In the genomic region with DNA sequence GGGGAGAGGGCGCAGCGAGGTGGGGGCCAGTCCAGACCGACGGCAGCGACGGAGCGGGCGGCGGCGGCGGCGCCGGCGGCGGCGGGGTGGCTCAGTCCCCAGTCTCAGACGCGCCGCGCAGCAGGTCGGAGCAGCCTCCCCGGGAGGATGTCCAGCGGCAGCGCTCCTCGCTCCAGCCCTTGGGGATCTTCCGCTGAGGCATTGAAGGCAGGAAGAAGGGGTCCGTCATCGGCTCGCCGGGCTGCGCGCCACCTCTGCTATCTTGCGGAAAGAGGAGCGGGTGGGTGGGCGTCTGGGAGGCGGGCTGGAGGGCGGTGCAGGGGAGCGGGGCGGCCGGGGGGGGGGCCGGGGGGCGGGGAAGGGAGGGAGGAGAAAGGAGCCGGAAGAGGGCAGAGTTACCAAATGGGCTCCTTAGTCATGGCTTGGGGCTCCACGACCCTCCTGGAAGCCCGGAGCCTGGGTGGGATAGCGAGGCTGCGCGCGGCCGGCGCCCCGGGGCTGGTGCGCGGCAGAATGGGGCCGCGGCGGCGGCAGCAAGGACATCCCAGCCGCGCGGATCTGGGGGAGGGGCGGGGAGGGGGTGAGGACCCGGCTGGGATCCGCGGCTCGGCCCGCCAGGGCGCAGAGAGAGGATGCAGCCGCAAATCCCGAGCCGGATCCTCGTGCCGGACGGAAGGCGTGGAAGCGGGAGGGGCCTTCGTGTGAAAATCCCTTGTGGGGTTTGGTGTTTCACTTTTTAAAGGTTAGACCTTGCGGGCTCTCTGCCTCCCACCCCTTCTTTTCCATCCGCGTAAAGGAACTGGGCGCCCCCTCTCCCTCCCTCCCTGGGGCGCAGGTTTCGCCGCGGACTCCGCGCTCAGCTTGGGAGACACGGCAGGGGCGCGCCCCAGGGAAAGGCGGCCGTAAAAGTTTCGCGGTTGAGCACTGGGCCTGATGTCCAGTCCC, we compare ENCODE assay signal across 2 cellular contexts.
TF ChIP-seq lines count a peak whose summit lies in the region.

A gene with protein sequence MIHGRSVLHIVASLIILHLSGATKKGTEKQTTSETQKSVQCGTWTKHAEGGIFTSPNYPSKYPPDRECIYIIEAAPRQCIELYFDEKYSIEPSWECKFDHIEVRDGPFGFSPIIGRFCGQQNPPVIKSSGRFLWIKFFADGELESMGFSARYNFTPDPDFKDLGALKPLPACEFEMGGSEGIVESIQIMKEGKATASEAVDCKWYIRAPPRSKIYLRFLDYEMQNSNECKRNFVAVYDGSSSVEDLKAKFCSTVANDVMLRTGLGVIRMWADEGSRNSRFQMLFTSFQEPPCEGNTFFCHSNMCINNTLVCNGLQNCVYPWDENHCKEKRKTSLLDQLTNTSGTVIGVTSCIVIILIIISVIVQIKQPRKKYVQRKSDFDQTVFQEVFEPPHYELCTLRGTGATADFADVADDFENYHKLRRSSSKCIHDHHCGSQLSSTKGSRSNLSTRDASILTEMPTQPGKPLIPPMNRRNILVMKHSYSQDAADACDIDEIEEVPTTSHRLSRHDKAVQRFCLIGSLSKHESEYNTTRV (minus strand): TSS at position 267 of the 945 bp plus-strand sequence. CDS start 696 bp downstream, outside the sequence.

TF ChIP-seq in HEK293, 187 proteins besides CTCF, POLR2A, EP300 and RAD21 (continued from another document):
- TF ChIP-seq, protein P1, sequence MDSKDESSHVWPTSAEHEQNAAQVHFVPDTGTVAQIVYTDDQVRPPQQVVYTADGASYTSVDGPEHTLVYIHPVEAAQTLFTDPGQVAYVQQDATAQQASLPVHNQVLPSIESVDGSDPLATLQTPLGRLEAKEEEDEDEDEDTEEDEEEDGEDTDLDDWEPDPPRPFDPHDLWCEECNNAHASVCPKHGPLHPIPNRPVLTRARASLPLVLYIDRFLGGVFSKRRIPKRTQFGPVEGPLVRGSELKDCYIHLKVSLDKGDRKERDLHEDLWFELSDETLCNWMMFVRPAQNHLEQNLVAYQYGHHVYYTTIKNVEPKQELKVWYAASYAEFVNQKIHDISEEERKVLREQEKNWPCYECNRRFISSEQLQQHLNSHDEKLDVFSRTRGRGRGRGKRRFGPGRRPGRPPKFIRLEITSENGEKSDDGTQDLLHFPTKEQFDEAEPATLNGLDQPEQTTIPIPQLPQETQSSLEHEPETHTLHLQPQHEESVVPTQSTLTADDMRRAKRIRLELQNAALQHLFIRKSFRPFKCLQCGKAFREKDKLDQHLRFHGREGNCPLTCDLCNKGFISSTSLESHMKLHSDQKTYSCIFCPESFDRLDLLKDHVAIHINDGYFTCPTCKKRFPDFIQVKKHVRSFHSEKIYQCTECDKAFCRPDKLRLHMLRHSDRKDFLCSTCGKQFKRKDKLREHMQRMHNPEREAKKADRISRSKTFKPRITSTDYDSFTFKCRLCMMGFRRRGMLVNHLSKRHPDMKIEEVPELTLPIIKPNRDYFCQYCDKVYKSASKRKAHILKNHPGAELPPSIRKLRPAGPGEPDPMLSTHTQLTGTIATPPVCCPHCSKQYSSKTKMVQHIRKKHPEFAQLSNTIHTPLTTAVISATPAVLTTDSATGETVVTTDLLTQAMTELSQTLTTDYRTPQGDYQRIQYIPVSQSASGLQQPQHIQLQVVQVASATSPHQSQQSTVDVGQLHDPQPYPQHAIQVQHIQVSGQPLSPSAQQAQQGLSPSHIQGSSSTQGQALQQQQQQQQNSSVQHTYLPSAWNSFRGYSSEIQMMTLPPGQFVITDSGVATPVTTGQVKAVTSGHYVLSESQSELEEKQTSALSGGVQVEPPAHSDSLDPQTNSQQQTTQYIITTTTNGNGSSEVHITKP (tag by site-specific recombination; IDR thresholded peaks at IDR 0.05), result no peak

TF ChIP-seq in HepG2, 621 proteins besides CTCF, POLR2A, EP300 and RAD21:
- TF ChIP-seq, protein P2, sequence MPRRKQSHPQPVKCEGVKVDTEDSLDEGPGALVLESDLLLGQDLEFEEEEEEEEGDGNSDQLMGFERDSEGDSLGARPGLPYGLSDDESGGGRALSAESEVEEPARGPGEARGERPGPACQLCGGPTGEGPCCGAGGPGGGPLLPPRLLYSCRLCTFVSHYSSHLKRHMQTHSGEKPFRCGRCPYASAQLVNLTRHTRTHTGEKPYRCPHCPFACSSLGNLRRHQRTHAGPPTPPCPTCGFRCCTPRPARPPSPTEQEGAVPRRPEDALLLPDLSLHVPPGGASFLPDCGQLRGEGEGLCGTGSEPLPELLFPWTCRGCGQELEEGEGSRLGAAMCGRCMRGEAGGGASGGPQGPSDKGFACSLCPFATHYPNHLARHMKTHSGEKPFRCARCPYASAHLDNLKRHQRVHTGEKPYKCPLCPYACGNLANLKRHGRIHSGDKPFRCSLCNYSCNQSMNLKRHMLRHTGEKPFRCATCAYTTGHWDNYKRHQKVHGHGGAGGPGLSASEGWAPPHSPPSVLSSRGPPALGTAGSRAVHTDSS (CRISPR knock-in tag; conservative IDR thresholded peaks at IDR 0.05), result no peak
- TF ChIP-seq ZNF781 (CRISPR knock-in tag; IDR thresholded peaks at IDR 0.05; ENCODE audit: borderline replicate concordance, not compliant biosample characterization), result no peak
- TF ChIP-seq, protein P3, sequence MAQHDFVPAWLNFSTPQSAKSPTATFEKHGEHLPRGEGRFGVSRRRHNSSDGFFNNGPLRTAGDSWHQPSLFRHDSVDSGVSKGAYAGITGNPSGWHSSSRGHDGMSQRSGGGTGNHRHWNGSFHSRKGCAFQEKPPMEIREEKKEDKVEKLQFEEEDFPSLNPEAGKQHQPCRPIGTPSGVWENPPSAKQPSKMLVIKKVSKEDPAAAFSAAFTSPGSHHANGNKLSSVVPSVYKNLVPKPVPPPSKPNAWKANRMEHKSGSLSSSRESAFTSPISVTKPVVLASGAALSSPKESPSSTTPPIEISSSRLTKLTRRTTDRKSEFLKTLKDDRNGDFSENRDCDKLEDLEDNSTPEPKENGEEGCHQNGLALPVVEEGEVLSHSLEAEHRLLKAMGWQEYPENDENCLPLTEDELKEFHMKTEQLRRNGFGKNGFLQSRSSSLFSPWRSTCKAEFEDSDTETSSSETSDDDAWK (CRISPR knock-in tag; IDR thresholded peaks at IDR 0.05), result no peak
- TF ChIP-seq, protein P4, sequence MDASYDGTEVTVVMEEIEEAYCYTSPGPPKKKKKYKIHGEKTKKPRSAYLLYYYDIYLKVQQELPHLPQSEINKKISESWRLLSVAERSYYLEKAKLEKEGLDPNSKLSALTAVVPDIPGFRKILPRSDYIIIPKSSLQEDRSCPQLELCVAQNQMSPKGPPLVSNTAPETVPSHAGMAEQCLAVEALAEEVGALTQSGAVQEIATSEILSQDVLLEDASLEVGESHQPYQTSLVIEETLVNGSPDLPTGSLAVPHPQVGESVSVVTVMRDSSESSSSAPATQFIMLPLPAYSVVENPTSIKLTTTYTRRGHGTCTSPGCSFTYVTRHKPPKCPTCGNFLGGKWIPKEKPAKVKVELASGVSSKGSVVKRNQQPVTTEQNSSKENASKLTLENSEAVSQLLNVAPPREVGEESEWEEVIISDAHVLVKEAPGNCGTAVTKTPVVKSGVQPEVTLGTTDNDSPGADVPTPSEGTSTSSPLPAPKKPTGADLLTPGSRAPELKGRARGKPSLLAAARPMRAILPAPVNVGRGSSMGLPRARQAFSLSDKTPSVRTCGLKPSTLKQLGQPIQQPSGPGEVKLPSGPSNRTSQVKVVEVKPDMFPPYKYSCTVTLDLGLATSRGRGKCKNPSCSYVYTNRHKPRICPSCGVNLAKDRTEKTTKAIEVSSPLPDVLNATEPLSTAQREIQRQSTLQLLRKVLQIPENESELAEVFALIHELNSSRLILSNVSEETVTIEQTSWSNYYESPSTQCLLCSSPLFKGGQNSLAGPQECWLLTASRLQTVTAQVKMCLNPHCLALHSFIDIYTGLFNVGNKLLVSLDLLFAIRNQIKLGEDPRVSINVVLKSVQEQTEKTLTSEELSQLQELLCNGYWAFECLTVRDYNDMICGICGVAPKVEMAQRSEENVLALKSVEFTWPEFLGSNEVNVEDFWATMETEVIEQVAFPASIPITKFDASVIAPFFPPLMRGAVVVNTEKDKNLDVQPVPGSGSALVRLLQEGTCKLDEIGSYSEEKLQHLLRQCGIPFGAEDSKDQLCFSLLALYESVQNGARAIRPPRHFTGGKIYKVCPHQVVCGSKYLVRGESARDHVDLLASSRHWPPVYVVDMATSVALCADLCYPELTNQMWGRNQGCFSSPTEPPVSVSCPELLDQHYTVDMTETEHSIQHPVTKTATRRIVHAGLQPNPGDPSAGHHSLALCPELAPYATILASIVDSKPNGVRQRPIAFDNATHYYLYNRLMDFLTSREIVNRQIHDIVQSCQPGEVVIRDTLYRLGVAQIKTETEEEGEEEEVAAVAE (CRISPR knock-in tag; IDR thresholded peaks at IDR 0.05; ENCODE audit: borderline replicate concordance), result no peak
- TF ChIP-seq, protein P5, sequence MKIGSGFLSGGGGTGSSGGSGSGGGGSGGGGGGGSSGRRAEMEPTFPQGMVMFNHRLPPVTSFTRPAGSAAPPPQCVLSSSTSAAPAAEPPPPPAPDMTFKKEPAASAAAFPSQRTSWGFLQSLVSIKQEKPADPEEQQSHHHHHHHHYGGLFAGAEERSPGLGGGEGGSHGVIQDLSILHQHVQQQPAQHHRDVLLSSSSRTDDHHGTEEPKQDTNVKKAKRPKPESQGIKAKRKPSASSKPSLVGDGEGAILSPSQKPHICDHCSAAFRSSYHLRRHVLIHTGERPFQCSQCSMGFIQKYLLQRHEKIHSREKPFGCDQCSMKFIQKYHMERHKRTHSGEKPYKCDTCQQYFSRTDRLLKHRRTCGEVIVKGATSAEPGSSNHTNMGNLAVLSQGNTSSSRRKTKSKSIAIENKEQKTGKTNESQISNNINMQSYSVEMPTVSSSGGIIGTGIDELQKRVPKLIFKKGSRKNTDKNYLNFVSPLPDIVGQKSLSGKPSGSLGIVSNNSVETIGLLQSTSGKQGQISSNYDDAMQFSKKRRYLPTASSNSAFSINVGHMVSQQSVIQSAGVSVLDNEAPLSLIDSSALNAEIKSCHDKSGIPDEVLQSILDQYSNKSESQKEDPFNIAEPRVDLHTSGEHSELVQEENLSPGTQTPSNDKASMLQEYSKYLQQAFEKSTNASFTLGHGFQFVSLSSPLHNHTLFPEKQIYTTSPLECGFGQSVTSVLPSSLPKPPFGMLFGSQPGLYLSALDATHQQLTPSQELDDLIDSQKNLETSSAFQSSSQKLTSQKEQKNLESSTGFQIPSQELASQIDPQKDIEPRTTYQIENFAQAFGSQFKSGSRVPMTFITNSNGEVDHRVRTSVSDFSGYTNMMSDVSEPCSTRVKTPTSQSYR (CRISPR knock-in tag; IDR thresholded peaks at IDR 0.05; ENCODE audit: borderline replicate concordance), result no peak
- no peak for TF ChIP-seq PCBP2 (optimal IDR thresholded peaks at IDR 0.05; ENCODE audit: low read depth, low read length, poor library complexity, severe bottlenecking)
- TF ChIP-seq, protein P6, sequence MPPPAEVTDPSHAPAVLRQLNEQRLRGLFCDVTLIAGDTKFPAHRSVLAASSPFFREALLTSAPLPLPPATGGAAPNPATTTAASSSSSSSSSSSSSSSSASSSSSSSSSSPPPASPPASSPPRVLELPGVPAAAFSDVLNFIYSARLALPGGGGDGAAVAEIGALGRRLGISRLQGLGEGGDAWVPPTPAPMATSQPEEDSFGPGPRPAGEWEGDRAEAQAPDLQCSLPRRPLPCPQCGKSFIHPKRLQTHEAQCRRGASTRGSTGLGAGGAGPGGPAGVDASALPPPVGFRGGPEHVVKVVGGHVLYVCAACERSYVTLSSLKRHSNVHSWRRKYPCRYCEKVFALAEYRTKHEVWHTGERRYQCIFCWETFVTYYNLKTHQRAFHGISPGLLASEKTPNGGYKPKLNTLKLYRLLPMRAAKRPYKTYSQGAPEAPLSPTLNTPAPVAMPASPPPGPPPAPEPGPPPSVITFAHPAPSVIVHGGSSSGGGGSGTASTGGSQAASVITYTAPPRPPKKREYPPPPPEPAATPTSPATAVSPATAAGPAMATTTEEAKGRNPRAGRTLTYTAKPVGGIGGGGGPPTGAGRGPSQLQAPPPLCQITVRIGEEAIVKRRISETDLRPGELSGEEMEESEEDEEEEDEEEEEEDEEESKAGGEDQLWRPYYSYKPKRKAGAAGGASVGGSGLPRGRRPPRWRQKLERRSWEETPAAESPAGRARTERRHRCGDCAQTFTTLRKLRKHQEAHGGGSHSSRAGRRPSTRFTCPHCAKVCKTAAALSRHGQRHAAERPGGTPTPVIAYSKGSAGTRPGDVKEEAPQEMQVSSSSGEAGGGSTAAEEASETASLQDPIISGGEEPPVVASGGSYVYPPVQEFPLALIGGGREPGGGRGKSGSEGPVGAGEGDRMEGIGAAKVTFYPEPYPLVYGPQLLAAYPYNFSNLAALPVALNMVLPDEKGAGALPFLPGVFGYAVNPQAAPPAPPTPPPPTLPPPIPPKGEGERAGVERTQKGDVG (CRISPR knock-in tag; IDR thresholded peaks at IDR 0.05; ENCODE audit: borderline replicate concordance), result no peak
- TF ChIP-seq RCOR2 (CRISPR knock-in tag; IDR thresholded peaks at IDR 0.05), result no peak
- TF ChIP-seq, protein P7, sequence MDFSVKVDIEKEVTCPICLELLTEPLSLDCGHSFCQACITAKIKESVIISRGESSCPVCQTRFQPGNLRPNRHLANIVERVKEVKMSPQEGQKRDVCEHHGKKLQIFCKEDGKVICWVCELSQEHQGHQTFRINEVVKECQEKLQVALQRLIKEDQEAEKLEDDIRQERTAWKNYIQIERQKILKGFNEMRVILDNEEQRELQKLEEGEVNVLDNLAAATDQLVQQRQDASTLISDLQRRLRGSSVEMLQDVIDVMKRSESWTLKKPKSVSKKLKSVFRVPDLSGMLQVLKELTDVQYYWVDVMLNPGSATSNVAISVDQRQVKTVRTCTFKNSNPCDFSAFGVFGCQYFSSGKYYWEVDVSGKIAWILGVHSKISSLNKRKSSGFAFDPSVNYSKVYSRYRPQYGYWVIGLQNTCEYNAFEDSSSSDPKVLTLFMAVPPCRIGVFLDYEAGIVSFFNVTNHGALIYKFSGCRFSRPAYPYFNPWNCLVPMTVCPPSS (IDR thresholded peaks at IDR 0.05), result no peak
- TF ChIP-seq, protein P8, sequence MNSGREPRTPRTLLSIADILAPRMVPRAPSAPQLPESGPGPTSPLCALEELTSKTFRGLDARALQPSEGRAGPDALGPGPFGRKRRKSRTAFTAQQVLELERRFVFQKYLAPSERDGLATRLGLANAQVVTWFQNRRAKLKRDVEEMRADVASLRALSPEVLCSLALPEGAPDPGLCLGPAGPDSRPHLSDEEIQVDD (CRISPR knock-in tag; IDR thresholded peaks at IDR 0.05; ENCODE audit: borderline replicate concordance), result no peak
- no peak for TF ChIP-seq FOXC1 (CRISPR knock-in tag; IDR thresholded peaks at IDR 0.05; ENCODE audit: borderline replicate concordance)
- TF ChIP-seq POGZ (CRISPR knock-in tag; IDR thresholded peaks at IDR 0.05), result no peak
- no peak for TF ChIP-seq PHF8 (CRISPR knock-in tag; IDR thresholded peaks at IDR 0.05)
- TF ChIP-seq TEAD3 (CRISPR knock-in tag; optimal IDR thresholded peaks at IDR 0.05; ENCODE audit: borderline replicate concordance), result no peak
- TF ChIP-seq ZNF530 (CRISPR knock-in tag; IDR thresholded peaks at IDR 0.05; ENCODE audit: low read depth), result no peak
- no peak for TF ChIP-seq NPAS2 (CRISPR knock-in tag; IDR thresholded peaks at IDR 0.05; ENCODE audit: borderline replicate concordance)
